In the genomic region with DNA sequence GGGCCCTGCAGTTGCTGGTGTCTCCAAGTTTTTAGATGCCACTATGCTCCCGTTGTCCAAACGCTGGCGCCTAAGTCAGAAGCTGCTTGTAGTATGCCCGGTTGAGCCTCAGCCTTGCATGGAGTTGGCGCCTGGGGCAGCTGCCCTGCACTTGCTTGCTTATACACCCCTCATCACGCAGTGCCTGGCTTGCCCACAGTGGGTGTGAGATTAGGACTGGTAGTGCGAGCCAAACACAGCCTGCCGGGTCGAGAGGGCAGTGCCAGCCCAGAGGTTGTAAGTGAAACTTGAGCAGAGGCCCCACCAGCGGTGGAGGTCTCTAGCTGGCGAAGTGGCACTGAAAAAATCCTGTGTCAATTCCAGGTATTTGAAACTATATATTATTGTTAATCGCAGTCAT, we compare ENCODE assay signal across 24 cellular contexts.
A peak's percentile ranks its signal among the peaks of the same experiment; 100 is the strongest.
DNase-seq lines count a peak whose midpoint lies in the region; ATAC-seq, FAIRE-seq and TF ChIP-seq lines count a peak whose summit lies in the region.
"Had no signal": no experiment of that assay in that cellular context is flagged by ENCODE, and none has a peak within 500 bp of the region (broad histone marks: within the 10 kb centered on the region; RNA-seq: fewer than 3 reads in every experiment).

No MANE protein-coding gene starts in this region.

- no peak overlapping the region for H3K4me3 Mint-ChIP-seq in WTC11
- no peak overlapping the region for H3K4me3 Mint-ChIP-seq in effector memory CD8-positive, alpha-beta T cell
- H3K4me3 Mint-ChIP-seq: CD14-positive monocyte; CD4-positive, alpha-beta T cell; CD8-positive, alpha-beta memory T cell; GM23338; HFFc6 had no signal

- TF ChIP-seq CTCF in WTC11 (IDR thresholded peaks at IDR 0.05): no peak
- TF ChIP-seq CTCF in kidney (IDR thresholded peaks at IDR 0.05; ENCODE audit: borderline replicate concordance, extremely low read depth, insufficient read depth): no peak

- H3K36me3 Mint-ChIP-seq in WTC11: no peaks in the 10 kb centered on the region
- peaks cover 11% of the 10 kb centered on the region for H3K36me3 Mint-ChIP-seq in effector memory CD8-positive, alpha-beta T cell (ENCODE audit: insufficient read depth)

- no peak for FAIRE-seq in kidney (lab: Jason Lieb, UNC)
- FAIRE-seq: A549, D721Med, GM12891, GM18507 had no signal

- POLR2A ChIA-PET in WTC11 (lab: Charles Lee): interaction anchor here (0.5 kb wide), 1 partner anchor 442 kb away, joined by 3 read pairs; no protein-coding TSS in a partner anchor

- CTCF ChIA-PET in WTC11 (lab: Charles Lee): no interaction called here

- no peak overlapping the region for H3K9ac ChIP-seq in kidney (ENCODE audit: low read length in 2 of 2)
- H3K9ac ChIP-seq: BLaER1 treated with 17β-estradiol and CSF1 and Interleukin-3, amounts not matched to agents 10 nM and 100 nM had no signal

- H3K27ac Mint-ChIP-seq in WTC11: peak overlapping the region; percentile 78; the same call in 1 of the 2 replicates
- no peak overlapping the region for H3K27ac Mint-ChIP-seq in effector memory CD8-positive, alpha-beta T cell
- H3K27ac Mint-ChIP-seq: CD14-positive monocyte; CD4-positive, alpha-beta T cell; GM23338; HFFc6 had no signal

- H3K9me3 ChIP-seq in kidney (ENCODE audit: control insufficient read depth in 1 of 2, low read length in 2 of 2): no peaks in the 10 kb centered on the region
- H3K9me3 ChIP-seq: A549, BE2C, HAP-1 had no signal

- no peaks in the 10 kb centered on the region for H3K4me1 ChIP-seq in kidney (ENCODE audit: control insufficient read depth in 1 of 2, insufficient read depth in 1 of 2, low read depth in 1 of 2, low read length in 2 of 2)
- H3K4me1 ChIP-seq: A549; BE2C; BLaER1 treated with 17β-estradiol and CSF1 and Interleukin-3, amounts not matched to agents 10 nM and 100 nM had no signal

- intact Hi-C loops in kidney (cut with DNase I) (no loop called here), posterior vena cava (cut with DNase I) (no loop called here), left ventricle myocardium superior (cut with micrococcal nuclease) (no loop called here)

- peaks cover 46% of the 10 kb centered on the region for H3K4me1 Mint-ChIP-seq in WTC11
- H3K4me1 Mint-ChIP-seq in effector memory CD8-positive, alpha-beta T cell (ENCODE audit: low read depth in 2 of 2): peaks cover 0 to 6% of the 10 kb centered on the region in 2 donors
- H3K4me1 Mint-ChIP-seq: CD14-positive monocyte; CD8-positive, alpha-beta memory T cell had no signal

- no peak overlapping the region for H3K27ac ChIP-seq in kidney (ENCODE audit: low read depth in 2 of 2, low read length in 2 of 2)
- H3K27ac ChIP-seq: A549; BLaER1 treated with 17β-estradiol and CSF1 and Interleukin-3, amounts not matched to agents 10 nM and 100 nM had no signal

- H3K36me3 ChIP-seq in kidney (ENCODE audit: control insufficient read depth in 1 of 2, insufficient read depth in 2 of 2, low read length in 2 of 2): peaks cover 2 to 8% of the 10 kb centered on the region in 2 donors
- H3K36me3 ChIP-seq: BE2C had no signal

- no peak for ATAC-seq in WTC11
- no peak for ATAC-seq in left ventricle myocardium superior
- no peak for ATAC-seq in effector memory CD8-positive, alpha-beta T cell (replicated peaks)
- no peak for ATAC-seq in HG03025 (IDR thresholded peaks at IDR 0.05; ENCODE audit: low FRiP score, unreplicated experiment)
- ATAC-seq: A549, GM23338 had no signal

- peaks cover 13% of the 10 kb centered on the region for H3K27me3 Mint-ChIP-seq in WTC11 (ENCODE audit: low read depth)
- no peaks in the 10 kb centered on the region for H3K27me3 Mint-ChIP-seq in effector memory CD8-positive, alpha-beta T cell
- H3K27me3 Mint-ChIP-seq: CD4-positive, alpha-beta T cell; CD8-positive, alpha-beta memory T cell had no signal

- no peaks in the 10 kb centered on the region for H3K9me3 Mint-ChIP-seq in WTC11
- no peaks in the 10 kb centered on the region for H3K9me3 Mint-ChIP-seq in effector memory CD8-positive, alpha-beta T cell
- H3K9me3 Mint-ChIP-seq: HFFc6 had no signal

- no peak overlapping the region for H3K4me3 ChIP-seq in kidney (ENCODE audit: low read length in 2 of 2)
- H3K4me3 ChIP-seq: A549; BLaER1 treated with 17β-estradiol and CSF1 and Interleukin-3, amounts not matched to agents 10 nM and 100 nM; GM23338; HAP-1 had no signal

- DNase-seq in WTC11 (ENCODE audit: low spot score) (no peak), kidney (peak; percentile 51), posterior vena cava (ENCODE audit: low spot score) (peak; percentile 78), left ventricle myocardium superior (no peak), iPS-NIHi11 (ENCODE audit: low spot score) (no peak)
- DNase-seq in effector memory CD8-positive, alpha-beta T cell: no peak
- DNase-seq: 8988T; AML-193; BE2C; CD4-positive, alpha-beta T cell; CD8-positive, alpha-beta memory T cell; DMS53; DMS79 treated with DMSO at 0.1 percent for 48 hours; GF-D8; HFFc6 had no signal

TF ChIP-seq in WTC11, 78 proteins besides CTCF, POLR2A, EP300 and RAD21 (continues in another document):
- TF ChIP-seq, protein P1, sequence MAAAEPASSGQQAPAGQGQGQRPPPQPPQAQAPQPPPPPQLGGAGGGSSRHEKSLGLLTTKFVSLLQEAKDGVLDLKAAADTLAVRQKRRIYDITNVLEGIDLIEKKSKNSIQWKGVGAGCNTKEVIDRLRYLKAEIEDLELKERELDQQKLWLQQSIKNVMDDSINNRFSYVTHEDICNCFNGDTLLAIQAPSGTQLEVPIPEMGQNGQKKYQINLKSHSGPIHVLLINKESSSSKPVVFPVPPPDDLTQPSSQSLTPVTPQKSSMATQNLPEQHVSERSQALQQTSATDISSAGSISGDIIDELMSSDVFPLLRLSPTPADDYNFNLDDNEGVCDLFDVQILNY (CRISPR knock-in tag; IDR thresholded peaks at IDR 0.05): no peak
- no peak for TF ChIP-seq SMAD3 (CRISPR knock-in tag; IDR thresholded peaks at IDR 0.05; ENCODE audit: borderline replicate concordance)
- TF ChIP-seq RORB (CRISPR knock-in tag; IDR thresholded peaks at IDR 0.05): no peak
- TF ChIP-seq TEAD1 (CRISPR knock-in tag; IDR thresholded peaks at IDR 0.05): no peak
- no peak for TF ChIP-seq JUN (CRISPR knock-in tag; IDR thresholded peaks at IDR 0.05)
- TF ChIP-seq, protein P2, sequence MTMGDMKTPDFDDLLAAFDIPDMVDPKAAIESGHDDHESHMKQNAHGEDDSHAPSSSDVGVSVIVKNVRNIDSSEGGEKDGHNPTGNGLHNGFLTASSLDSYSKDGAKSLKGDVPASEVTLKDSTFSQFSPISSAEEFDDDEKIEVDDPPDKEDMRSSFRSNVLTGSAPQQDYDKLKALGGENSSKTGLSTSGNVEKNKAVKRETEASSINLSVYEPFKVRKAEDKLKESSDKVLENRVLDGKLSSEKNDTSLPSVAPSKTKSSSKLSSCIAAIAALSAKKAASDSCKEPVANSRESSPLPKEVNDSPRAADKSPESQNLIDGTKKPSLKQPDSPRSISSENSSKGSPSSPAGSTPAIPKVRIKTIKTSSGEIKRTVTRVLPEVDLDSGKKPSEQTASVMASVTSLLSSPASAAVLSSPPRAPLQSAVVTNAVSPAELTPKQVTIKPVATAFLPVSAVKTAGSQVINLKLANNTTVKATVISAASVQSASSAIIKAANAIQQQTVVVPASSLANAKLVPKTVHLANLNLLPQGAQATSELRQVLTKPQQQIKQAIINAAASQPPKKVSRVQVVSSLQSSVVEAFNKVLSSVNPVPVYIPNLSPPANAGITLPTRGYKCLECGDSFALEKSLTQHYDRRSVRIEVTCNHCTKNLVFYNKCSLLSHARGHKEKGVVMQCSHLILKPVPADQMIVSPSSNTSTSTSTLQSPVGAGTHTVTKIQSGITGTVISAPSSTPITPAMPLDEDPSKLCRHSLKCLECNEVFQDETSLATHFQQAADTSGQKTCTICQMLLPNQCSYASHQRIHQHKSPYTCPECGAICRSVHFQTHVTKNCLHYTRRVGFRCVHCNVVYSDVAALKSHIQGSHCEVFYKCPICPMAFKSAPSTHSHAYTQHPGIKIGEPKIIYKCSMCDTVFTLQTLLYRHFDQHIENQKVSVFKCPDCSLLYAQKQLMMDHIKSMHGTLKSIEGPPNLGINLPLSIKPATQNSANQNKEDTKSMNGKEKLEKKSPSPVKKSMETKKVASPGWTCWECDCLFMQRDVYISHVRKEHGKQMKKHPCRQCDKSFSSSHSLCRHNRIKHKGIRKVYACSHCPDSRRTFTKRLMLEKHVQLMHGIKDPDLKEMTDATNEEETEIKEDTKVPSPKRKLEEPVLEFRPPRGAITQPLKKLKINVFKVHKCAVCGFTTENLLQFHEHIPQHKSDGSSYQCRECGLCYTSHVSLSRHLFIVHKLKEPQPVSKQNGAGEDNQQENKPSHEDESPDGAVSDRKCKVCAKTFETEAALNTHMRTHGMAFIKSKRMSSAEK (CRISPR knock-in tag; IDR thresholded peaks at IDR 0.05; ENCODE audit: borderline replicate concordance): no peak
- no peak for TF ChIP-seq ETV6 (CRISPR knock-in tag; IDR thresholded peaks at IDR 0.05)
- TF ChIP-seq NR3C1 (CRISPR knock-in tag; conservative IDR thresholded peaks at IDR 0.05; ENCODE audit: low read depth): no peak
- TF ChIP-seq NFATC4 (CRISPR knock-in tag; IDR thresholded peaks at IDR 0.05): no peak
- no peak for TF ChIP-seq ZNF138 (CRISPR knock-in tag; conservative IDR thresholded peaks at IDR 0.05)
- TF ChIP-seq, protein P3, sequence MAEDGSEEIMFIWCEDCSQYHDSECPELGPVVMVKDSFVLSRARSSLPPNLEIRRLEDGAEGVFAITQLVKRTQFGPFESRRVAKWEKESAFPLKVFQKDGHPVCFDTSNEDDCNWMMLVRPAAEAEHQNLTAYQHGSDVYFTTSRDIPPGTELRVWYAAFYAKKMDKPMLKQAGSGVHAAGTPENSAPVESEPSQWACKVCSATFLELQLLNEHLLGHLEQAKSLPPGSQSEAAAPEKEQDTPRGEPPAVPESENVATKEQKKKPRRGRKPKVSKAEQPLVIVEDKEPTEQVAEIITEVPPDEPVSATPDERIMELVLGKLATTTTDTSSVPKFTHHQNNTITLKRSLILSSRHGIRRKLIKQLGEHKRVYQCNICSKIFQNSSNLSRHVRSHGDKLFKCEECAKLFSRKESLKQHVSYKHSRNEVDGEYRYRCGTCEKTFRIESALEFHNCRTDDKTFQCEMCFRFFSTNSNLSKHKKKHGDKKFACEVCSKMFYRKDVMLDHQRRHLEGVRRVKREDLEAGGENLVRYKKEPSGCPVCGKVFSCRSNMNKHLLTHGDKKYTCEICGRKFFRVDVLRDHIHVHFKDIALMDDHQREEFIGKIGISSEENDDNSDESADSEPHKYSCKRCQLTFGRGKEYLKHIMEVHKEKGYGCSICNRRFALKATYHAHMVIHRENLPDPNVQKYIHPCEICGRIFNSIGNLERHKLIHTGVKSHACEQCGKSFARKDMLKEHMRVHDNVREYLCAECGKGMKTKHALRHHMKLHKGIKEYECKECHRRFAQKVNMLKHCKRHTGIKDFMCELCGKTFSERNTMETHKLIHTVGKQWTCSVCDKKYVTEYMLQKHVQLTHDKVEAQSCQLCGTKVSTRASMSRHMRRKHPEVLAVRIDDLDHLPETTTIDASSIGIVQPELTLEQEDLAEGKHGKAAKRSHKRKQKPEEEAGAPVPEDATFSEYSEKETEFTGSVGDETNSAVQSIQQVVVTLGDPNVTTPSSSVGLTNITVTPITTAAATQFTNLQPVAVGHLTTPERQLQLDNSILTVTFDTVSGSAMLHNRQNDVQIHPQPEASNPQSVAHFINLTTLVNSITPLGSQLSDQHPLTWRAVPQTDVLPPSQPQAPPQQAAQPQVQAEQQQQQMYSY (CRISPR knock-in tag; IDR thresholded peaks at IDR 0.05): no peak
- no peak for TF ChIP-seq FOXK1 (CRISPR knock-in tag; IDR thresholded peaks at IDR 0.05)

Comparison
In these comparisons a context has a peak if more than half of its experiments do, and no peak if none do; other contexts are left out.
1. DNase-seq: peak in kidney (single experiment) and posterior vena cava (single experiment); none in WTC11 (single experiment), left ventricle myocardium superior (single experiment), effector memory CD8-positive, alpha-beta T cell (0 of 3) and iPS-NIHi11 (single experiment).